2 cellular contexts compared by ENCODE assay signal in the genomic region with DNA sequence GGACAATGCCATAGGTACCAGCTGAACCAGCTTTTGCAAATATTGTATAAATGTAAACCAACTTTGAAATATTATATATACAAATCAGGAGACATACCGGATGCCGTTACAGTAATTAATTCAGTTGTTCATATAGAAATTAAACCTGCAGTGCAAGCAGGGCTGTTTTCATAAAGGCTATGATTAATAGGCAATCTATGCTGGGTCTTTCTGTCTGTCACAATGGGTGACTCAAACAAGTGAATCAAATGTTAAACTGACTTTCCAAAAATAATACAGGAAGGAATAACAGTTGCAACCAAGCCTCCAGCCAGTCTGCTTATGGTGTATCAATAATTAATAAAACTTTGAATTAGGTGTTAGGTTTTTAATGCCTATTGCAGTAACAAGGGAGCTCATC.
A peak's percentile ranks its signal among the peaks of the same experiment; 100 is the strongest.
TF ChIP-seq lines count a peak whose summit lies in the region.

No MANE protein-coding gene starts in this region.

TF ChIP-seq in SK-N-SH, 30 proteins besides CTCF, POLR2A, EP300 and RAD21 (continued from another document):
- TF ChIP-seq, protein P1, sequence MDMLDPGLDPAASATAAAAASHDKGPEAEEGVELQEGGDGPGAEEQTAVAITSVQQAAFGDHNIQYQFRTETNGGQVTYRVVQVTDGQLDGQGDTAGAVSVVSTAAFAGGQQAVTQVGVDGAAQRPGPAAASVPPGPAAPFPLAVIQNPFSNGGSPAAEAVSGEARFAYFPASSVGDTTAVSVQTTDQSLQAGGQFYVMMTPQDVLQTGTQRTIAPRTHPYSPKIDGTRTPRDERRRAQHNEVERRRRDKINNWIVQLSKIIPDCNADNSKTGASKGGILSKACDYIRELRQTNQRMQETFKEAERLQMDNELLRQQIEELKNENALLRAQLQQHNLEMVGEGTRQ (IDR thresholded peaks at IDR 0.05; ENCODE audit: borderline replicate concordance, low read depth, low read length) = no peak
- TF ChIP-seq, protein P2, sequence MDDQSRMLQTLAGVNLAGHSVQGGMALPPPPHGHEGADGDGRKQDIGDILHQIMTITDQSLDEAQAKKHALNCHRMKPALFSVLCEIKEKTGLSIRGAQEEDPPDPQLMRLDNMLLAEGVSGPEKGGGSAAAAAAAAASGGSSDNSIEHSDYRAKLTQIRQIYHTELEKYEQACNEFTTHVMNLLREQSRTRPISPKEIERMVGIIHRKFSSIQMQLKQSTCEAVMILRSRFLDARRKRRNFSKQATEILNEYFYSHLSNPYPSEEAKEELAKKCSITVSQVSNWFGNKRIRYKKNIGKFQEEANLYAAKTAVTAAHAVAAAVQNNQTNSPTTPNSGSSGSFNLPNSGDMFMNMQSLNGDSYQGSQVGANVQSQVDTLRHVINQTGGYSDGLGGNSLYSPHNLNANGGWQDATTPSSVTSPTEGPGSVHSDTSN (IDR thresholded peaks at IDR 0.05) = peak; percentile 16; the same call in 1 of the 2 replicates

TF ChIP-seq in SK-N-SH treated with all-trans-retinoic acid at 6 μM for 48 hours, 23 proteins besides CTCF, POLR2A, EP300 and RAD21 (continued from another document):
- TF ChIP-seq, protein P3, sequence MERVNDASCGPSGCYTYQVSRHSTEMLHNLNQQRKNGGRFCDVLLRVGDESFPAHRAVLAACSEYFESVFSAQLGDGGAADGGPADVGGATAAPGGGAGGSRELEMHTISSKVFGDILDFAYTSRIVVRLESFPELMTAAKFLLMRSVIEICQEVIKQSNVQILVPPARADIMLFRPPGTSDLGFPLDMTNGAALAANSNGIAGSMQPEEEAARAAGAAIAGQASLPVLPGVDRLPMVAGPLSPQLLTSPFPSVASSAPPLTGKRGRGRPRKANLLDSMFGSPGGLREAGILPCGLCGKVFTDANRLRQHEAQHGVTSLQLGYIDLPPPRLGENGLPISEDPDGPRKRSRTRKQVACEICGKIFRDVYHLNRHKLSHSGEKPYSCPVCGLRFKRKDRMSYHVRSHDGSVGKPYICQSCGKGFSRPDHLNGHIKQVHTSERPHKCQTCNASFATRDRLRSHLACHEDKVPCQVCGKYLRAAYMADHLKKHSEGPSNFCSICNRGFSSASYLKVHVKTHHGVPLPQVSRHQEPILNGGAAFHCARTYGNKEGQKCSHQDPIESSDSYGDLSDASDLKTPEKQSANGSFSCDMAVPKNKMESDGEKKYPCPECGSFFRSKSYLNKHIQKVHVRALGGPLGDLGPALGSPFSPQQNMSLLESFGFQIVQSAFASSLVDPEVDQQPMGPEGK (CRISPR knock-in tag; IDR thresholded peaks at IDR 0.05; ENCODE audit: borderline replicate concordance) = no peak
- no peak for TF ChIP-seq ESRRG (CRISPR knock-in tag; IDR thresholded peaks at IDR 0.05)
- no peak for TF ChIP-seq ZC3H10 (CRISPR knock-in tag; IDR thresholded peaks at IDR 0.05)
TF ChIP-seq in SK-N-SH treated with all-trans-retinoic acid at 6 μM for 48 hours: peak in this region for 0.
